20 cellular contexts compared by ENCODE assay signal in the genomic region with DNA sequence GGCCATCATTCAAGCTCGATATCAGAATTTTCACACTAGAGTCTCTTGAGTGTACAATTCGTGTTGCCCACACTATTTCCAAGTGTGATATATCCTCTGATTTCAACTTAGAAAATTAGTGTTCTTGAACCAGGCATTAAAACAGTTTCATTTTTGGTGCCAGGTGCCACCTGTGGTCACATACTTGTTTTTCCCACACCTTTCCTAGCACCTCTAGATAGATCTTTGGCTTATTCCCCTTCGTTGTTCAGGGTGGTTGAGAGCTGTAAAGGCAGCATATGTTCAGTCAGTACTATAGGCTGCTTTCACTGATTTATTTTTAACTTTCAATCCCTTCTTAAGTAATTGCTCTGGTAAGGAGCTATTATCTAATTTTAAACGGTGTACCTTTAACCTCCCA.
"Had no signal": no experiment of that assay in that cellular context is flagged by ENCODE, and none has a peak within 500 bp of the region (broad histone marks: within the 10 kb centered on the region; RNA-seq: fewer than 3 reads in every experiment).

No MANE protein-coding gene starts in this region.

- H3K4me3 ChIP-seq: breast epithelium, gastrocnemius medialis, heart right ventricle, right atrium auricular region, thyroid gland had no signal

- H3K27ac ChIP-seq: breast epithelium, epithelial cell of prostate, gastrocnemius medialis, heart right ventricle, right atrium auricular region, thyroid gland had no signal

- H3K9me3 ChIP-seq: breast epithelium, gastrocnemius medialis, right atrium auricular region, thyroid gland had no signal

- H3K9me3 Mint-ChIP-seq: activated naive CD4-positive, alpha-beta T cell treated with anti-CD3 and anti-CD28 coated beads for 36 hours; activated naive CD8-positive, alpha-beta T cell treated with anti-CD3 and anti-CD28 coated beads, Interleukin-2, amount 50 U/mL, for 24 hours; activated T-helper 17 cell treated with anti-CD3 and anti-CD28 coated beads, Interleukin-2, amount 50 U/mL, for 72 hours; naive B cell; stimulated activated naive B cell treated with anti-CD40 and anti-IgM and Interleukin-4, amounts not matched to agents 10 μg/mL and 1 μg/mL and 100 μg/mL, for 72 hours had no signal

- H3K36me3 ChIP-seq: breast epithelium, gastrocnemius medialis, right atrium auricular region, thyroid gland had no signal

- H3K27me3 Mint-ChIP-seq: activated naive CD8-positive, alpha-beta T cell treated with anti-CD3 and anti-CD28 coated beads, Interleukin-2, amount 50 U/mL, for 24 hours; activated T-helper 17 cell treated with anti-CD3 and anti-CD28 coated beads, Interleukin-2, amount 50 U/mL, for 72 hours; naive B cell; stimulated activated naive B cell treated with anti-CD40 and anti-IgM and Interleukin-4, amounts not matched to agents 10 μg/mL and 1 μg/mL and 100 μg/mL, for 72 hours had no signal

- H3K27ac Mint-ChIP-seq: activated naive CD4-positive, alpha-beta T cell treated with anti-CD3 and anti-CD28 coated beads for 36 hours; activated naive CD8-positive, alpha-beta T cell treated with anti-CD3 and anti-CD28 coated beads, Interleukin-2, amount 50 U/mL, for 24 hours; naive B cell; stimulated activated naive B cell treated with anti-CD40 and anti-IgM and Interleukin-4, amounts not matched to agents 10 μg/mL and 1 μg/mL and 100 μg/mL, for 72 hours had no signal

- ATAC-seq: activated naive CD8-positive, alpha-beta T cell treated with anti-CD3 and anti-CD28 coated beads, Interleukin-2, amount 50 U/mL, for 24 hours; activated T-helper 17 cell treated with anti-CD3 and anti-CD28 coated beads, Interleukin-2, amount 50 U/mL, for 72 hours; gastrocnemius medialis; left colon; stimulated activated naive B cell treated with anti-CD40 and anti-IgM and Interleukin-4, amounts not matched to agents 10 μg/mL and 1 μg/mL and 100 μg/mL, for 72 hours had no signal

- H3K4me3 Mint-ChIP-seq: activated naive CD4-positive, alpha-beta T cell treated with anti-CD3 and anti-CD28 coated beads for 36 hours; activated naive CD8-positive, alpha-beta T cell treated with anti-CD3 and anti-CD28 coated beads, Interleukin-2, amount 50 U/mL, for 24 hours; activated T-helper 17 cell treated with anti-CD3 and anti-CD28 coated beads, Interleukin-2, amount 50 U/mL, for 72 hours; naive B cell; stimulated activated naive B cell treated with anti-CD40 and anti-IgM and Interleukin-4, amounts not matched to agents 10 μg/mL and 1 μg/mL and 100 μg/mL, for 72 hours had no signal

- H3K27me3 ChIP-seq: breast epithelium, gastrocnemius medialis, heart right ventricle, right atrium auricular region, thyroid gland had no signal

- H3K4me1 ChIP-seq: breast epithelium, thyroid gland had no signal

- DNase-seq: activated CD4-positive, alpha-beta T cell treated with anti-CD3 and anti-CD28 coated beads for 1 hour; activated CD4-positive, alpha-beta T cell treated with anti-CD3 and anti-CD28 coated beads, Interleukin-2, amount 50 U/mL, for 4 hours; activated naive CD4-positive, alpha-beta T cell treated with anti-CD3 and anti-CD28 coated beads for 36 hours; activated naive CD8-positive, alpha-beta T cell treated with anti-CD3 and anti-CD28 coated beads, Interleukin-2, amount 50 U/mL, for 24 hours; aorta; dermis blood vessel endothelial cell; gastrocnemius medialis; heart right ventricle; left colon; naive B cell; posterior cingulate gyrus; stimulated activated CD4-positive, alpha-beta T cell treated with anti-CD3 and anti-CD28 coated beads, Interleukin-15, amount 100 ng/mL, for 24 hours; stimulated activated CD4-positive, alpha-beta T cell treated with anti-CD3 and anti-CD28 coated beads, Interleukin-4, amount 100 ng/mL, for 1 hour; stimulated activated naive B cell treated with anti-CD40 and anti-IgM and Interleukin-4, amounts not matched to agents 10 μg/mL and 1 μg/mL and 100 μg/mL, for 72 hours; T1000; thyroid gland had no signal
